1 cellular context compared by ENCODE assay signal in genomic region chr20:47257256-47257655, GRCh38.
TF ChIP-seq lines count a peak whose summit lies in the region.

No MANE protein-coding gene starts in this region.

TF ChIP-seq in GM23338, 12 proteins besides CTCF, POLR2A, EP300 and RAD21 (continued from another document):
- TF ChIP-seq, protein P1, sequence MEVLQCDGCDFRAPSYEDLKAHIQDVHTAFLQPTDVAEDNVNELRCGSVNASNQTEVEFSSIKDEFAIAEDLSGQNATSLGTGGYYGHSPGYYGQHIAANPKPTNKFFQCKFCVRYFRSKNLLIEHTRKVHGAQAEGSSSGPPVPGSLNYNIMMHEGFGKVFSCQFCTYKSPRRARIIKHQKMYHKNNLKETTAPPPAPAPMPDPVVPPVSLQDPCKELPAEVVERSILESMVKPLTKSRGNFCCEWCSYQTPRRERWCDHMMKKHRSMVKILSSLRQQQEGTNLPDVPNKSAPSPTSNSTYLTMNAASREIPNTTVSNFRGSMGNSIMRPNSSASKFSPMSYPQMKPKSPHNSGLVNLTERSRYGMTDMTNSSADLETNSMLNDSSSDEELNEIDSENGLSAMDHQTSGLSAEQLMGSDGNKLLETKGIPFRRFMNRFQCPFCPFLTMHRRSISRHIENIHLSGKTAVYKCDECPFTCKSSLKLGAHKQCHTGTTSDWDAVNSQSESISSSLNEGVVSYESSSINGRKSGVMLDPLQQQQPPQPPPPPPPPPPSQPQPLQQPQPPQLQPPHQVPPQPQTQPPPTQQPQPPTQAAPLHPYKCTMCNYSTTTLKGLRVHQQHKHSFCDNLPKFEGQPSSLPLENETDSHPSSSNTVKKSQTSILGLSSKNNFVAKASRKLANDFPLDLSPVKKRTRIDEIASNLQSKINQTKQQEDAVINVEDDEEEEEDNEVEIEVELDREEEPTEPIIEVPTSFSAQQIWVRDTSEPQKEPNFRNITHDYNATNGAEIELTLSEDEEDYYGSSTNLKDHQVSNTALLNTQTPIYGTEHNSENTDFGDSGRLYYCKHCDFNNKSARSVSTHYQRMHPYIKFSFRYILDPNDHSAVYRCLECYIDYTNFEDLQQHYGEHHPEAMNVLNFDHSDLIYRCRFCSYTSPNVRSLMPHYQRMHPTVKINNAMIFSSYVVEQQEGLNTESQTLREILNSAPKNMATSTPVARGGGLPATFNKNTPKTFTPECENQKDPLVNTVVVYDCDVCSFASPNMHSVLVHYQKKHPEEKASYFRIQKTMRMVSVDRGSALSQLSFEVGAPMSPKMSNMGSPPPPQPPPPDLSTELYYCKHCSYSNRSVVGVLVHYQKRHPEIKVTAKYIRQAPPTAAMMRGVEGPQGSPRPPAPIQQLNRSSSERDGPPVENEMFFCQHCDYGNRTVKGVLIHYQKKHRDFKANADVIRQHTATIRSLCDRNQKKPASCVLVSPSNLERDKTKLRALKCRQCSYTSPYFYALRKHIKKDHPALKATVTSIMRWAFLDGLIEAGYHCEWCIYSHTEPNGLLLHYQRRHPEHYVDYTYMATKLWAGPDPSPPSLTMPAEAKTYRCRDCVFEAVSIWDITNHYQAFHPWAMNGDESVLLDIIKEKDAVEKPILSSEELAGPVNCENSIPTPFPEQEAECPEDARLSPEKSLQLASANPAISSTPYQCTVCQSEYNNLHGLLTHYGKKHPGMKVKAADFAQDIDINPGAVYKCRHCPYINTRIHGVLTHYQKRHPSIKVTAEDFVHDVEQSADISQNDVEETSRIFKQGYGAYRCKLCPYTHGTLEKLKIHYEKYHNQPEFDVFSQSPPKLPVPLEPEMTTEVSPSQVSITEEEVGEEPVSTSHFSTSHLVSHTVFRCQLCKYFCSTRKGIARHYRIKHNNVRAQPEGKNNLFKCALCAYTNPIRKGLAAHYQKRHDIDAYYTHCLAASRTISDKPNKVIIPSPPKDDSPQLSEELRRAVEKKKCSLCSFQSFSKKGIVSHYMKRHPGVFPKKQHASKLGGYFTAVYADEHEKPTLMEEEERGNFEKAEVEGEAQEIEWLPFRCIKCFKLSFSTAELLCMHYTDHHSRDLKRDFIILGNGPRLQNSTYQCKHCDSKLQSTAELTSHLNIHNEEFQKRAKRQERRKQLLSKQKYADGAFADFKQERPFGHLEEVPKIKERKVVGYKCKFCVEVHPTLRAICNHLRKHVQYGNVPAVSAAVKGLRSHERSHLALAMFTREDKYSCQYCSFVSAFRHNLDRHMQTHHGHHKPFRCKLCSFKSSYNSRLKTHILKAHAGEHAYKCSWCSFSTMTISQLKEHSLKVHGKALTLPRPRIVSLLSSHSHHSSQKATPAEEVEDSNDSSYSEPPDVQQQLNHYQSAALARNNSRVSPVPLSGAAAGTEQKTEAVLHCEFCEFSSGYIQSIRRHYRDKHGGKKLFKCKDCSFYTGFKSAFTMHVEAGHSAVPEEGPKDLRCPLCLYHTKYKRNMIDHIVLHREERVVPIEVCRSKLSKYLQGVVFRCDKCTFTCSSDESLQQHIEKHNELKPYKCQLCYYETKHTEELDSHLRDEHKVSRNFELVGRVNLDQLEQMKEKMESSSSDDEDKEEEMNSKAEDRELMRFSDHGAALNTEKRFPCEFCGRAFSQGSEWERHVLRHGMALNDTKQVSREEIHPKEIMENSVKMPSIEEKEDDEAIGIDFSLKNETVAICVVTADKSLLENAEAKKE (CRISPR knock-in tag; IDR thresholded peaks at IDR 0.05) = no peak
